10 cellular contexts compared by ENCODE assay signal in the genomic region with DNA sequence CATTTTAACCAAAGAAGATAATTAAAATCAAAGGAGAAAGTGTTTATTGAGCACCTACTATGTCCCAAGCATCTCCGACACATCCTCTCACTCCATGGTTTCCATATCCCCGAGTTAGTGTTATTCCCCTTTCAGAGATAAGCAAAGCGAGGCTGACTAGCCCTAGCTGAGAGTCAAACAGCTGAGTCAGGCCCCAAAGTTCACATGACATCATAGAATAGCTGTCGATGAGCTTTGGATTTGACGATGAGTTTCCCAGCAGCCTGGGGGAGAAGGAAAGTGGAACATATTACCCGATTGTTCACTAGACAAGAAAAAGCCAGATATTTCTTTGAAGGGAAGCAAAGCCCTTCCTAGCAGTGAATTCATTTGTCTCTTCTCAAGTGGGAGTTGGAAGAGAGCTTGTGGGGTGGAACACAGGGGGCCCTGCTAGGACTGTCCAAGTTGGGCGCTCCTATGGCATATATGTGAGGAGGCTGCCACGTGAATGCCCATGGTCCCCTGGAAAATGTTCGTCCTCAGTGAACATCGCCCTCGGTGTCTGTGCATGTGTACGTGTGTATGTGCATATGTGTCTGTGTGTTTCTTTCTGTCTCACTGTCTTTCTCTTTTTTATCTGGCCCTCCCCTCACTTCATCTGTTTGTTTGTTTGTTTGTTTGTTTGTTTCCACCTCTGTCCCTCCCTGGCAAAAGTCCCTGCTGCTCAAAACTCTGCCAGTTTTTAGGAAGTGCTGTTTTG. TPM values are rescaled to one million over a fixed set of nuclear protein-coding genes. Genes with fewer than 3 reads are reported as not detected.
DNase-seq lines count a peak whose midpoint lies in the region; ATAC-seq and TF ChIP-seq lines count a peak whose summit lies in the region.
"Had no signal": no experiment of that assay in that cellular context is flagged by ENCODE, and none has a peak within 500 bp of the region (broad histone marks: within the 10 kb centered on the region; RNA-seq: fewer than 3 reads in every experiment).

No MANE protein-coding gene starts in this region.

- peak; percentile 9 for ATAC-seq in activated CD8-positive, alpha-beta memory T cell treated with anti-CD3 and anti-CD28 coated beads, Interleukin-2, amount 10 ng/mL, durations not matched to agents 7 days and 5 days
- ATAC-seq in stimulated activated naive CD8-positive, alpha-beta T cell treated with anti-CD3 and anti-CD28 coated beads, Interleukin-15, Interleukin-2, amounts not matched to agents 100 U/mL and 50 U/mL, for 24 hours: peak; percentile 42

- TF ChIP-seq CTCF in OCI-LY7 (conservative IDR thresholded peaks at IDR 0.05; ENCODE audit: low read length): no peak

- H2AFZ ChIP-seq in OCI-LY7 (ENCODE audit: low read length): peak overlapping the region; percentile 74; the same call in 1 of the 2 replicates

- no peaks in the 10 kb centered on the region; the same call in 1 of the 2 replicates for H3K36me3 ChIP-seq in OCI-LY7 (ENCODE audit: insufficient read depth, low read length)

- H3K27ac Mint-ChIP-seq in activated CD8-positive, alpha-beta memory T cell treated with anti-CD3 and anti-CD28 coated beads, Interleukin-2, amount 10 ng/mL, durations not matched to agents 7 days and 5 days: peak overlapping the region; percentile 98
- peak overlapping the region; percentile 93 for H3K27ac Mint-ChIP-seq in dendritic cell treated with granulocyte-macrophage colony-stimulating factor and Interleukin-4, amounts not matched to agents 40 ng/mL and 50 ng/mL, for 4 days

- DNase-seq in activated CD8-positive, alpha-beta memory T cell treated with anti-CD3 and anti-CD28 coated beads, Interleukin-2, amount 10 ng/mL, durations not matched to agents 7 days and 5 days: no peak
- no peak for DNase-seq in activated CD8-positive, alpha-beta memory T cell treated with anti-CD3 and anti-CD28 coated beads for 24 hours
- no peak for DNase-seq in OCI-LY7 (ENCODE audit: low spot score)
- peak; percentile 44 for DNase-seq in stimulated activated naive CD8-positive, alpha-beta T cell treated with anti-CD3 and anti-CD28 coated beads, Interleukin-15, Interleukin-2, amounts not matched to agents 100 U/mL and 50 U/mL, for 24 hours
- no peak for DNase-seq in DMS114 treated with DMSO at 0.1 percent for 48 hours (lab: John Stamatoyannopoulos, UW; ENCODE audit: unreplicated experiment)
- no peak for DNase-seq in NCI-H2029 treated with DMSO at 0.1 percent for 48 hours (lab: John Stamatoyannopoulos, UW)
- no peak for DNase-seq in NCI-H82 (lab: John Stamatoyannopoulos, UW)
- DNase-seq: NCI-H1417 had no signal

- H3K36me3 Mint-ChIP-seq in activated CD8-positive, alpha-beta memory T cell treated with anti-CD3 and anti-CD28 coated beads, Interleukin-2, amount 10 ng/mL, durations not matched to agents 7 days and 5 days: peaks cover 30% of the 10 kb centered on the region
- peaks cover 49% of the 10 kb centered on the region for H3K36me3 Mint-ChIP-seq in dendritic cell treated with granulocyte-macrophage colony-stimulating factor and Interleukin-4, amounts not matched to agents 40 ng/mL and 50 ng/mL, for 4 days (ENCODE audit: low read depth)

- no peaks in the 10 kb centered on the region for H4K20me1 ChIP-seq in OCI-LY7 (ENCODE audit: insufficient read depth, low read length)

- H3K79me2 ChIP-seq in OCI-LY7 (ENCODE audit: insufficient read depth, low read depth, low read length): peaks cover 10% of the 10 kb centered on the region; the same call in 1 of the 2 replicates

- peaks cover 63% of the 10 kb centered on the region for H3K4me1 ChIP-seq in OCI-LY7 (ENCODE audit: insufficient read depth, low read length, poor library complexity, severe bottlenecking)

- H3K4me3 Mint-ChIP-seq in activated CD8-positive, alpha-beta memory T cell treated with anti-CD3 and anti-CD28 coated beads, Interleukin-2, amount 10 ng/mL, durations not matched to agents 7 days and 5 days: peak overlapping the region; percentile 100
- H3K4me3 Mint-ChIP-seq in dendritic cell treated with granulocyte-macrophage colony-stimulating factor and Interleukin-4, amounts not matched to agents 40 ng/mL and 50 ng/mL, for 4 days: peak overlapping the region; percentile 99

- H3K27me3 Mint-ChIP-seq in activated CD8-positive, alpha-beta memory T cell treated with anti-CD3 and anti-CD28 coated beads, Interleukin-2, amount 10 ng/mL, durations not matched to agents 7 days and 5 days: no peaks in the 10 kb centered on the region
- H3K27me3 Mint-ChIP-seq in dendritic cell treated with granulocyte-macrophage colony-stimulating factor and Interleukin-4, amounts not matched to agents 40 ng/mL and 50 ng/mL, for 4 days: no peaks in the 10 kb centered on the region

- H3K4me3 ChIP-seq in OCI-LY7 (ENCODE audit: low read depth, low read length, poor library complexity, severe bottlenecking): peak overlapping the region; percentile 80

- no peaks in the 10 kb centered on the region for H3K9me3 Mint-ChIP-seq in activated CD8-positive, alpha-beta memory T cell treated with anti-CD3 and anti-CD28 coated beads, Interleukin-2, amount 10 ng/mL, durations not matched to agents 7 days and 5 days (ENCODE audit: low read depth)
- no peaks in the 10 kb centered on the region for H3K9me3 Mint-ChIP-seq in dendritic cell treated with granulocyte-macrophage colony-stimulating factor and Interleukin-4, amounts not matched to agents 40 ng/mL and 50 ng/mL, for 4 days

- peak overlapping the region; percentile 89 for H3K27ac ChIP-seq in OCI-LY7 (ENCODE audit: low read depth, low read length, poor library complexity, severe bottlenecking)

- peak overlapping the region; percentile 91 for H3K4me2 ChIP-seq in OCI-LY7 (ENCODE audit: low read length)

- CTCF ChIA-PET in activated CD8-positive, alpha-beta memory T cell treated with anti-CD3 and anti-CD28 coated beads, Interleukin-2, amount 10 ng/mL, durations not matched to agents 7 days and 5 days (lab: Charles Lee): interaction anchor here (0.9 to 3.5 kb wide), 13 partner anchors 9 to 311 kb away, joined by 3 to 26 read pairs (median 4); no protein-coding TSS in a partner anchor
- CTCF ChIA-PET in OCI-LY7 (lab: Charles Lee; ENCODE audit: unreplicated experiment): no interaction called here

- POLR2A ChIA-PET in OCI-LY7 (lab: Charles Lee): interaction anchor here (0.6 kb wide), 1 partner anchor 849 kb away, joined by 3 read pairs; no protein-coding TSS in a partner anchor

- no peaks in the 10 kb centered on the region for H3K9me3 ChIP-seq in OCI-LY7 (ENCODE audit: low read length)
- H3K9me3 ChIP-seq: mucosa of descending colon had no signal

- intact Hi-C loops in OCI-LY7 (cut with micrococcal nuclease; ENCODE audit: unreplicated experiment): loop anchor here (1.0 kb wide), 1 partner anchor 8 kb away; no protein-coding TSS in a partner anchor
- intact Hi-C loops in dendritic cell treated with granulocyte-macrophage colony-stimulating factor and Interleukin-4, amounts not matched to agents 40 ng/mL and 50 ng/mL, for 4 days (cut with micrococcal nuclease): no loop called here

- no TSS peak for BruUV-seq in OCI-LY7 (replicated peaks; lab: Mats Ljungman, UMichigan)

- H3K4me1 Mint-ChIP-seq in activated CD8-positive, alpha-beta memory T cell treated with anti-CD3 and anti-CD28 coated beads, Interleukin-2, amount 10 ng/mL, durations not matched to agents 7 days and 5 days: peaks cover 55% of the 10 kb centered on the region
- H3K4me1 Mint-ChIP-seq in dendritic cell treated with granulocyte-macrophage colony-stimulating factor and Interleukin-4, amounts not matched to agents 40 ng/mL and 50 ng/mL, for 4 days (ENCODE audit: low read depth): peaks cover 87% of the 10 kb centered on the region

- H3K9me2 ChIP-seq in OCI-LY7 (ENCODE audit: insufficient read depth, low read length): no peaks in the 10 kb centered on the region

RNA-seq across cellular contexts. Expression of gene CYTH4, which starts 0.5 kb away (rescaled TPM):
- 100 to 1,000 TPM in 1 of 2 experiments, 10 to 100 TPM in 1; 97.8 to 123 TPM for total RNA-seq in activated CD8-positive, alpha-beta memory T cell treated with anti-CD3 and anti-CD28 coated beads, Interleukin-2, amount 10 ng/mL, durations not matched to agents 7 days and 5 days
- total RNA-seq in OCI-LY7 (2014; rRNA removed; shearing (Covaris generic)): 20.6 and 35.0 TPM in 2 replicates
- total RNA-seq in OCI-LY7 (2022): 24.8 and 28.1 TPM in 2 replicates

RNA-seq across cellular contexts. Expression of gene RAC2, which starts 37.7 kb away (rescaled TPM):
- 100 to 1,000 TPM; 834 to 907 TPM for total RNA-seq in activated CD8-positive, alpha-beta memory T cell treated with anti-CD3 and anti-CD28 coated beads, Interleukin-2, amount 10 ng/mL, durations not matched to agents 7 days and 5 days
- total RNA-seq in OCI-LY7 (2014; rRNA removed; shearing (Covaris generic)): 91.5 and 142 TPM in 2 replicates
- 321 and 331 TPM in 2 replicates for total RNA-seq in OCI-LY7 (2022)
